Comparison of ENCODE assay signal across 1 cellular context in the genomic region with DNA sequence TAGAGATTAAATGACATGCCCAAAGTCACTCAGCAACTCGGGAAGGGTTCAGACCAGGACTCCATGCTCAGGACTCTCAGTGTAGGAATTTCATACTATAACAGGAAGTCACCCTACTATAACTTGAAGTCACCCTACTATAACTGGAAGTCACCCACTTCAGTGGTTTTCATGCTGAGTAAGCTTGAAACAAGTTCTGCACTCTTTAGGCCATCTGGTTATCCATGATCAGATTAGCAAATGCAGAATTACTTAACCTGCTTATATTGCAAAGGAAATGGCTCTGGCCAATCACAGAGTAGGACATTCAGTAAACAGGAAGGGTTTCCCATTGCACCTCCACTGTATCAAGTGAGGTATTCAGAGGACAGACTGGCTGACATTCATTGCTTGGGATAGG.
TF ChIP-seq lines count a peak whose summit lies in the region.

No MANE protein-coding gene starts in this region.

TF ChIP-seq in GM23338, 12 proteins besides CTCF, POLR2A, EP300 and RAD21 (continued from another document):
- TF ChIP-seq, protein P1, sequence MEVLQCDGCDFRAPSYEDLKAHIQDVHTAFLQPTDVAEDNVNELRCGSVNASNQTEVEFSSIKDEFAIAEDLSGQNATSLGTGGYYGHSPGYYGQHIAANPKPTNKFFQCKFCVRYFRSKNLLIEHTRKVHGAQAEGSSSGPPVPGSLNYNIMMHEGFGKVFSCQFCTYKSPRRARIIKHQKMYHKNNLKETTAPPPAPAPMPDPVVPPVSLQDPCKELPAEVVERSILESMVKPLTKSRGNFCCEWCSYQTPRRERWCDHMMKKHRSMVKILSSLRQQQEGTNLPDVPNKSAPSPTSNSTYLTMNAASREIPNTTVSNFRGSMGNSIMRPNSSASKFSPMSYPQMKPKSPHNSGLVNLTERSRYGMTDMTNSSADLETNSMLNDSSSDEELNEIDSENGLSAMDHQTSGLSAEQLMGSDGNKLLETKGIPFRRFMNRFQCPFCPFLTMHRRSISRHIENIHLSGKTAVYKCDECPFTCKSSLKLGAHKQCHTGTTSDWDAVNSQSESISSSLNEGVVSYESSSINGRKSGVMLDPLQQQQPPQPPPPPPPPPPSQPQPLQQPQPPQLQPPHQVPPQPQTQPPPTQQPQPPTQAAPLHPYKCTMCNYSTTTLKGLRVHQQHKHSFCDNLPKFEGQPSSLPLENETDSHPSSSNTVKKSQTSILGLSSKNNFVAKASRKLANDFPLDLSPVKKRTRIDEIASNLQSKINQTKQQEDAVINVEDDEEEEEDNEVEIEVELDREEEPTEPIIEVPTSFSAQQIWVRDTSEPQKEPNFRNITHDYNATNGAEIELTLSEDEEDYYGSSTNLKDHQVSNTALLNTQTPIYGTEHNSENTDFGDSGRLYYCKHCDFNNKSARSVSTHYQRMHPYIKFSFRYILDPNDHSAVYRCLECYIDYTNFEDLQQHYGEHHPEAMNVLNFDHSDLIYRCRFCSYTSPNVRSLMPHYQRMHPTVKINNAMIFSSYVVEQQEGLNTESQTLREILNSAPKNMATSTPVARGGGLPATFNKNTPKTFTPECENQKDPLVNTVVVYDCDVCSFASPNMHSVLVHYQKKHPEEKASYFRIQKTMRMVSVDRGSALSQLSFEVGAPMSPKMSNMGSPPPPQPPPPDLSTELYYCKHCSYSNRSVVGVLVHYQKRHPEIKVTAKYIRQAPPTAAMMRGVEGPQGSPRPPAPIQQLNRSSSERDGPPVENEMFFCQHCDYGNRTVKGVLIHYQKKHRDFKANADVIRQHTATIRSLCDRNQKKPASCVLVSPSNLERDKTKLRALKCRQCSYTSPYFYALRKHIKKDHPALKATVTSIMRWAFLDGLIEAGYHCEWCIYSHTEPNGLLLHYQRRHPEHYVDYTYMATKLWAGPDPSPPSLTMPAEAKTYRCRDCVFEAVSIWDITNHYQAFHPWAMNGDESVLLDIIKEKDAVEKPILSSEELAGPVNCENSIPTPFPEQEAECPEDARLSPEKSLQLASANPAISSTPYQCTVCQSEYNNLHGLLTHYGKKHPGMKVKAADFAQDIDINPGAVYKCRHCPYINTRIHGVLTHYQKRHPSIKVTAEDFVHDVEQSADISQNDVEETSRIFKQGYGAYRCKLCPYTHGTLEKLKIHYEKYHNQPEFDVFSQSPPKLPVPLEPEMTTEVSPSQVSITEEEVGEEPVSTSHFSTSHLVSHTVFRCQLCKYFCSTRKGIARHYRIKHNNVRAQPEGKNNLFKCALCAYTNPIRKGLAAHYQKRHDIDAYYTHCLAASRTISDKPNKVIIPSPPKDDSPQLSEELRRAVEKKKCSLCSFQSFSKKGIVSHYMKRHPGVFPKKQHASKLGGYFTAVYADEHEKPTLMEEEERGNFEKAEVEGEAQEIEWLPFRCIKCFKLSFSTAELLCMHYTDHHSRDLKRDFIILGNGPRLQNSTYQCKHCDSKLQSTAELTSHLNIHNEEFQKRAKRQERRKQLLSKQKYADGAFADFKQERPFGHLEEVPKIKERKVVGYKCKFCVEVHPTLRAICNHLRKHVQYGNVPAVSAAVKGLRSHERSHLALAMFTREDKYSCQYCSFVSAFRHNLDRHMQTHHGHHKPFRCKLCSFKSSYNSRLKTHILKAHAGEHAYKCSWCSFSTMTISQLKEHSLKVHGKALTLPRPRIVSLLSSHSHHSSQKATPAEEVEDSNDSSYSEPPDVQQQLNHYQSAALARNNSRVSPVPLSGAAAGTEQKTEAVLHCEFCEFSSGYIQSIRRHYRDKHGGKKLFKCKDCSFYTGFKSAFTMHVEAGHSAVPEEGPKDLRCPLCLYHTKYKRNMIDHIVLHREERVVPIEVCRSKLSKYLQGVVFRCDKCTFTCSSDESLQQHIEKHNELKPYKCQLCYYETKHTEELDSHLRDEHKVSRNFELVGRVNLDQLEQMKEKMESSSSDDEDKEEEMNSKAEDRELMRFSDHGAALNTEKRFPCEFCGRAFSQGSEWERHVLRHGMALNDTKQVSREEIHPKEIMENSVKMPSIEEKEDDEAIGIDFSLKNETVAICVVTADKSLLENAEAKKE (CRISPR knock-in tag; IDR thresholded peaks at IDR 0.05), result no peak
- TF ChIP-seq POLR2AphosphoS5 (IDR thresholded peaks at IDR 0.05; ENCODE audit: low read depth), result no peak
- TF ChIP-seq, protein P2, sequence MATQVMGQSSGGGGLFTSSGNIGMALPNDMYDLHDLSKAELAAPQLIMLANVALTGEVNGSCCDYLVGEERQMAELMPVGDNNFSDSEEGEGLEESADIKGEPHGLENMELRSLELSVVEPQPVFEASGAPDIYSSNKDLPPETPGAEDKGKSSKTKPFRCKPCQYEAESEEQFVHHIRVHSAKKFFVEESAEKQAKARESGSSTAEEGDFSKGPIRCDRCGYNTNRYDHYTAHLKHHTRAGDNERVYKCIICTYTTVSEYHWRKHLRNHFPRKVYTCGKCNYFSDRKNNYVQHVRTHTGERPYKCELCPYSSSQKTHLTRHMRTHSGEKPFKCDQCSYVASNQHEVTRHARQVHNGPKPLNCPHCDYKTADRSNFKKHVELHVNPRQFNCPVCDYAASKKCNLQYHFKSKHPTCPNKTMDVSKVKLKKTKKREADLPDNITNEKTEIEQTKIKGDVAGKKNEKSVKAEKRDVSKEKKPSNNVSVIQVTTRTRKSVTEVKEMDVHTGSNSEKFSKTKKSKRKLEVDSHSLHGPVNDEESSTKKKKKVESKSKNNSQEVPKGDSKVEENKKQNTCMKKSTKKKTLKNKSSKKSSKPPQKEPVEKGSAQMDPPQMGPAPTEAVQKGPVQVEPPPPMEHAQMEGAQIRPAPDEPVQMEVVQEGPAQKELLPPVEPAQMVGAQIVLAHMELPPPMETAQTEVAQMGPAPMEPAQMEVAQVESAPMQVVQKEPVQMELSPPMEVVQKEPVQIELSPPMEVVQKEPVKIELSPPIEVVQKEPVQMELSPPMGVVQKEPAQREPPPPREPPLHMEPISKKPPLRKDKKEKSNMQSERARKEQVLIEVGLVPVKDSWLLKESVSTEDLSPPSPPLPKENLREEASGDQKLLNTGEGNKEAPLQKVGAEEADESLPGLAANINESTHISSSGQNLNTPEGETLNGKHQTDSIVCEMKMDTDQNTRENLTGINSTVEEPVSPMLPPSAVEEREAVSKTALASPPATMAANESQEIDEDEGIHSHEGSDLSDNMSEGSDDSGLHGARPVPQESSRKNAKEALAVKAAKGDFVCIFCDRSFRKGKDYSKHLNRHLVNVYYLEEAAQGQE (IDR thresholded peaks at IDR 0.05; ENCODE audit: unreplicated experiment), result no peak
- no peak for TF ChIP-seq JUNB (IDR thresholded peaks at IDR 0.05; ENCODE audit: unreplicated experiment)
- no peak for TF ChIP-seq NANOG (IDR thresholded peaks at IDR 0.05; ENCODE audit: borderline replicate concordance)
- TF ChIP-seq ZNF114 (CRISPR knock-in tag; IDR thresholded peaks at IDR 0.05), result no peak
- TF ChIP-seq ZNF331 (CRISPR knock-in tag; IDR thresholded peaks at IDR 0.05; ENCODE audit: low read depth), result no peak
- TF ChIP-seq CREB1 (CRISPR knock-in tag; IDR thresholded peaks at IDR 0.05; ENCODE audit: low read depth), result no peak
